In genomic region chr5:40475546-40475945, GRCh38 we compare ENCODE assay signal across 16 cellular contexts.
"Had no signal": no experiment of that assay in that cellular context is flagged by ENCODE, and none has a peak within 500 bp of the region (broad histone marks: within the 10 kb centered on the region; RNA-seq: fewer than 3 reads in every experiment).

No MANE protein-coding gene starts in this region.

- ATAC-seq: activated CD8-positive, alpha-beta memory T cell treated with anti-CD3 and anti-CD28 coated beads, Interleukin-2, amount 10 ng/mL, durations not matched to agents 7 days and 5 days; effector memory CD8-positive, alpha-beta T cell; gastroesophageal sphincter; heart left ventricle; left lung; stimulated activated naive CD8-positive, alpha-beta T cell treated with anti-CD3 and anti-CD28 coated beads, Interleukin-15, Interleukin-2, amounts not matched to agents 100 U/mL and 50 U/mL, for 24 hours; WTC11 had no signal

- H3K27ac ChIP-seq: gastroesophageal sphincter, heart left ventricle, left lung had no signal

- H3K36me3 ChIP-seq: gastroesophageal sphincter, heart left ventricle, left lung had no signal

- H3K27me3 ChIP-seq: gastroesophageal sphincter, heart left ventricle, left lung had no signal

- DNase-seq: activated CD4-positive, alpha-beta memory T cell treated with anti-CD3 and anti-CD28 coated beads for 36 hours; activated CD4-positive, alpha-beta T cell treated with anti-CD3 and anti-CD28 coated beads for 4 hours; activated CD8-positive, alpha-beta memory T cell treated with anti-CD3 and anti-CD28 coated beads, Interleukin-2, amount 10 ng/mL, durations not matched to agents 7 days and 5 days; amygdala; caudate nucleus; effector memory CD8-positive, alpha-beta T cell; heart left ventricle; left lung; mammary epithelial cell; midbrain; occipital lobe; stimulated activated naive CD8-positive, alpha-beta T cell treated with anti-CD3 and anti-CD28 coated beads, Interleukin-15, Interleukin-2, amounts not matched to agents 100 U/mL and 50 U/mL, for 24 hours; trophoblast cell had no signal

- H3K4me3 ChIP-seq: gastroesophageal sphincter, heart left ventricle, left lung had no signal

- H3K9me3 ChIP-seq: gastroesophageal sphincter, left lung had no signal

- H3K4me1 ChIP-seq: heart left ventricle, left lung had no signal

- FAIRE-seq: TTC549 had no signal
